In genomic region chr19:15432629-15433518, GRCh38 we compare ENCODE assay signal across 8 cellular contexts. TPM values are rescaled to one million over a fixed set of nuclear protein-coding genes. Genes with fewer than 3 reads are reported as not detected.
DNase-seq lines count a peak whose midpoint lies in the region; ATAC-seq and TF ChIP-seq lines count a peak whose summit lies in the region.

No MANE protein-coding gene starts in this region.

- H3K4me1 ChIP-seq in HAP-1 = peaks cover 6% of the 10 kb centered on the region; the same call in 1 of the 2 replicates
- peaks cover 26 to 32% of the 10 kb centered on the region in 2 donors for H3K4me1 ChIP-seq in adrenal gland (replicated peaks in 1 of 2)
- H3K4me1 ChIP-seq in heart right ventricle = peaks cover 14 to 49% (median 37%) of the 10 kb centered on the region in 9 donors
- H3K4me1 ChIP-seq in transverse colon = peaks cover 16 to 33% (median 24%) of the 10 kb centered on the region in 4 donors

- H3K36me3 ChIP-seq in HAP-1 (replicated peaks) (no peaks in the 10 kb centered on the region; the same call in none of the 2 replicates), adrenal gland (replicated peaks in 1 of 2) (peaks cover 0 to 2% of the 10 kb centered on the region in 2 donors), heart right ventricle (peaks cover 0 to 20% (median 3%) of the 10 kb centered on the region in 9 donors), transverse colon (peaks cover 0 to 3% (median under 1%) of the 10 kb centered on the region in 4 donors)

- TF ChIP-seq CTCF in adrenal gland (IDR thresholded peaks at IDR 0.05) (no peak), heart right ventricle (IDR thresholded peaks at IDR 0.05) (no peak), transverse colon (IDR thresholded peaks at IDR 0.05) (no peak)

- H3K4me3 ChIP-seq in HAP-1 = peak overlapping the region; percentile 65
- H3K4me3 ChIP-seq in adrenal gland = peak overlapping the region; percentile 36 to 96 (median 64)
- peak overlapping the region; percentile 59 to 98 (median 82) for H3K4me3 ChIP-seq in heart right ventricle
- peak overlapping the region; percentile 72 to 90 (median 84) for H3K4me3 ChIP-seq in transverse colon

- TF ChIP-seq POLR2A in adrenal gland (IDR thresholded peaks at IDR 0.05) (peak; percentile 22 to 46), transverse colon (IDR thresholded peaks at IDR 0.05) (no peak)

- peak; percentile 89 to 95 (median 92) for ATAC-seq in heart right ventricle

- H3K9me3 ChIP-seq in HAP-1 (no peaks in the 10 kb centered on the region), adrenal gland (replicated peaks in 1 of 3) (no peaks in the 10 kb centered on the region), heart right ventricle (no peaks in the 10 kb centered on the region), transverse colon (no peaks in the 10 kb centered on the region)

- intact Hi-C loops in adrenal gland (cut with DNase I) = no loop called here
- intact Hi-C loops in heart right ventricle (cut with DNase I) = no loop called here
- intact Hi-C loops in posterior cingulate gyrus (cut with DNase I) = loop anchor here (2.0 to 5.0 kb wide), 4 partner anchors 14 to 166 kb away; partner anchors contain the start of genes AKAP8, AKAP8L and WIZ
- intact Hi-C loops in transverse colon (cut with DNase I; ENCODE audit: low total_unique reads) = no loop called here

- 0 to 1% (median 0%) methylated on average over 18 to 75 of the region's 75 CpGs for WGBS in adrenal gland, 4 donors
- WGBS in heart right ventricle, 2 donors = 0 to 1% methylated on average over 56 to 75 of the region's 75 CpGs
- WGBS in transverse colon (ENCODE audit: low coverage in 1 of 2), 2 donors = 0% methylated on average over 28 of the region's 75 CpGs; no CpG with 5 or more reads in 1 of the 2 donors

- TF ChIP-seq EP300 in transverse colon (IDR thresholded peaks at IDR 0.05; ENCODE audit: low read depth) = no peak

- H3K27ac ChIP-seq in adrenal gland (peak overlapping the region; percentile 77 to 97 (median 90)), heart right ventricle (peak overlapping the region; percentile 59 to 99 (median 96)), transverse colon (peak overlapping the region; percentile 89 to 99 (median 96))

- H3K27me3 ChIP-seq in HAP-1 (ENCODE audit: low read depth) (no peaks in the 10 kb centered on the region), adrenal gland (no peaks in the 10 kb centered on the region), heart right ventricle (no peaks in the 10 kb centered on the region), transverse colon (no peaks in the 10 kb centered on the region)

- peak; percentile 91 for DNase-seq in ELF-1 (ENCODE audit: low read depth, low spot score)
- DNase-seq in HAP-1 (ENCODE audit: low spot score in 2 of 2) = peak; percentile 73 to 95
- DNase-seq in NCI-H1105 (lab: John Stamatoyannopoulos, UW) = peak; percentile 86
- DNase-seq in T follicular helper cell (ENCODE audit: low read depth) = peak; percentile 89
- peak; percentile 86 to 92 (median 91) for DNase-seq in adrenal gland
- peak; percentile 92 to 95 for DNase-seq in heart right ventricle
- DNase-seq in posterior cingulate gyrus = peak; percentile 88 to 99 (median 93)
- DNase-seq in transverse colon = peak; percentile 94

- in situ Hi-C loops in HAP-1 (cut with MboI; ENCODE audit: low sequenced_read_pairs) (no loop called here), transverse colon (cut with MboI; ENCODE audit: low pct_ligation_motif_present in 1 of 4, low pct_unique_long_range_greater_than_20kb in 1 of 4, low sequenced_read_pairs in 3 of 4) (loop anchor here in 1 of 4 donors (25.0 kb wide), 1 partner anchor 171 kb away; no protein-coding TSS in a partner anchor)

RNA-seq across cellular contexts. Expression of gene AKAP8L, which starts 14.1 kb away (rescaled TPM):
- total RNA-seq in adrenal gland = 100 to 1,000 TPM in 5 of 8 donors, 10 to 100 TPM in 3; 48.3 to 206 (median 131) TPM
- polyA plus RNA-seq in adrenal gland = 100 to 1,000 TPM in 2 of 3 donors, 10 to 100 TPM in 1; 60.5 to 652 (median 264) TPM
- 100 to 1,000 TPM in 1 of 10 donors, 10 to 100 TPM in 9; 45.2 to 101 (median 63.1) TPM for total RNA-seq in heart right ventricle
- polyA plus RNA-seq in heart right ventricle = 100 to 1,000 TPM in 1 of 2 donors, 10 to 100 TPM in 1; 53.6 to 140 TPM
- 100 to 1,000 TPM; 112 to 329 (median 172) TPM for total RNA-seq in transverse colon

RNA-seq across cellular contexts. Expression of gene WIZ, which starts 16.9 kb away (rescaled TPM):
- total RNA-seq in adrenal gland (10 to 100 TPM; 22.6 to 49.2 (median 36.3) TPM), heart right ventricle (10 to 100 TPM; 19.5 to 34.3 (median 21.3) TPM), transverse colon (10 to 100 TPM; 31.0 to 63.6 (median 42.0) TPM)
- polyA plus RNA-seq in adrenal gland (10 to 100 TPM in 2 of 3 donors, 1 to 10 TPM in 1; 7.9 to 48.1 (median 28.3) TPM), heart right ventricle (10 to 100 TPM; 18.7 to 25.7 TPM)

RNA-seq across cellular contexts. Expression of gene RASAL3, which starts 31.5 kb away (rescaled TPM):
- total RNA-seq in adrenal gland (1 to 10 TPM; 2.6 to 7.6 (median 5.5) TPM), heart right ventricle (1 to 10 TPM in 5 of 10 donors, under 1 TPM in 5; 0.19 to 6.6 (median 0.85) TPM), transverse colon (100 to 1,000 TPM in 1 of 4 donors, 10 to 100 TPM in 1, 1 to 10 TPM in 2; 1.9 to 117 (median 15.3) TPM)
- polyA plus RNA-seq in adrenal gland (10 to 100 TPM in 1 of 3 donors, 1 to 10 TPM in 2; 1.1 to 20.5 (median 5.7) TPM), heart right ventricle (1 to 10 TPM in 1 of 2 donors, under 1 TPM in 1; 0.64 to 1.6 TPM)

RNA-seq across cellular contexts. Expression of gene PGLYRP2, which starts 46.4 kb away (rescaled TPM):
- total RNA-seq in adrenal gland = not detected
- not detected for polyA plus RNA-seq in adrenal gland
- not detected for total RNA-seq in heart right ventricle
- polyA plus RNA-seq in heart right ventricle = not detected
- total RNA-seq in transverse colon = not detected

RNA-seq across cellular contexts. Expression of gene AKAP8, which starts 53.3 kb away (rescaled TPM):
- total RNA-seq in adrenal gland = 10 to 100 TPM; 13.0 to 45.8 (median 32.2) TPM
- polyA plus RNA-seq in adrenal gland = 10 to 100 TPM; 13.4 to 41.7 (median 27.0) TPM
- 10 to 100 TPM; 15.7 to 32.2 (median 18.6) TPM for total RNA-seq in heart right ventricle
- 10 to 100 TPM; 12.8 to 21.8 TPM for polyA plus RNA-seq in heart right ventricle
- 10 to 100 TPM; 21.6 to 75.2 (median 47.5) TPM for total RNA-seq in transverse colon

Comparison
In these comparisons a context has a peak if more than half of its experiments do, and no peak if none do; other contexts are left out.
1. Peak in every context shown above with its lines: DNase-seq, ATAC-seq, H3K4me3 ChIP-seq and H3K27ac ChIP-seq.